8 cellular contexts compared by ENCODE assay signal in the genomic region with DNA sequence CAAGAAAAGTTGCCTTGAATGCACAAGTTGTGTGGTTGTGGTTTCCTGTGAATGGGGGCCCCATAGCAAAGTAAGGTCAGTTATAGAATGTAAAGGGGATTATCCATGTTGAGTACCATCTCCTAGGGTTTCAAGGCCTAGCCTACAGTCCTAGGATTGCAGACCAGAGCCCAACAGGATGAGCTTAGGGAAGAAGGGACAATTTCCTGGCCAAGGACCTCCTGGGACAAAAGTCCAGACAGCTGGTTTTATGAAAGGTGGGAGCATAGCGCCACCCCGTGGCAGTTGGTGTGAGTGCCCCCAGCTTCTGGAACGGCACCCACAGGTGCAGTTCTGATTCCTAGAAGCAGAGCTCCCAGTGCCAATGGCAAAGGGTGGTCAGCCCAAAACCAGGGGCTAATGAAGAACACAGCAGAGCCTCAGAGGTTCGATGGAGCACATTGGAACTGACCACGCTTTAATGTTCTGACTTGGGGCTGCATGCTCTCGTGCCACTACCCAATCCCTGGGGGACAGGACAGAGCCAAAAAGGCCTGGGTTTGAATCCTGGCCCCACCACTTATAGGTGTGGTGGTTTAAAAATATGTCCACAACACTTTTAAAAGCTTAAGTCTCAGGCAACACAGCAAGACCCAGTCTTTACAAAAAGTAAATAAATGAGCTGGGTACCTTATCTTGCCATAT. TPM values are rescaled to one million over a fixed set of nuclear protein-coding genes. Genes with fewer than 3 reads are reported as not detected.
DNase-seq lines count a peak whose midpoint lies in the region; ATAC-seq, FAIRE-seq and TF ChIP-seq lines count a peak whose summit lies in the region.

No MANE protein-coding gene starts in this region.

- POLR2A ChIA-PET in endothelial cell of umbilical vein (lab: Charles Lee), result no interaction called here

- no TSS peak for BruUV-seq in endothelial cell of umbilical vein (replicated peaks; lab: Mats Ljungman, UMichigan)

- H2AFZ ChIP-seq in GM23338, result no peak overlapping the region
- no peak overlapping the region for H2AFZ ChIP-seq in endothelial cell of umbilical vein (ENCODE audit: low read depth, low read length)

- no peaks in the 10 kb centered on the region for H3K9me1 ChIP-seq in endothelial cell of umbilical vein (replicated peaks; ENCODE audit: control insufficient read depth, extremely low read depth, insufficient read depth, low read length)

- no peak overlapping the region for H3K9ac ChIP-seq in endothelial cell of umbilical vein (replicated peaks; ENCODE audit: extremely low read depth, insufficient read depth, low read length)

- peaks cover 3% of the 10 kb centered on the region; the same call in 1 of the 3 replicates for H3K4me1 Mint-ChIP-seq in GM23338

- intact Hi-C loops in endothelial cell of umbilical vein (cut with micrococcal nuclease) (loop anchor here (1.0 kb wide), 2 partner anchors 154 to 258 kb away; no protein-coding TSS in a partner anchor), mucosa of descending colon (cut with DNase I, micrococcal nuclease) (loop anchor here (1.0 to 10.0 kb wide), 2 partner anchors 154 to 155 kb away; no protein-coding TSS in a partner anchor)

- 0 out of 2 replicates have a peak overlapping the region, but pooled peaks have one; percentile 67 for H3K27ac Mint-ChIP-seq in GM23338

- H3K9me2 ChIP-seq in GM23338 (ENCODE audit: insufficient read depth), result no peaks in the 10 kb centered on the region

- no peaks in the 10 kb centered on the region; the same call in 2 of the 3 replicates for H3K9me3 Mint-ChIP-seq in GM23338

- peak; percentile 81 for FAIRE-seq in endothelial cell of umbilical vein (lab: Jason Lieb, UNC)

- H3K4me3 Mint-ChIP-seq in GM23338, result no peak overlapping the region

- peaks cover 3% of the 10 kb centered on the region for H3K27me3 Mint-ChIP-seq in GM23338 (ENCODE audit: insufficient read depth, low read depth, poor library complexity)

- H3K79me2 ChIP-seq in GM23338 (replicated peaks; ENCODE audit: insufficient read depth), result no peaks in the 10 kb centered on the region; the same call in 1 of the 2 replicates
- no peaks in the 10 kb centered on the region for H3K79me2 ChIP-seq in endothelial cell of umbilical vein (ENCODE audit: control insufficient read depth, insufficient read depth, low read length)

- H3K36me3 ChIP-seq in GM23338 (ENCODE audit: insufficient read depth) (no peaks in the 10 kb centered on the region), endothelial cell of umbilical vein (ENCODE audit: control insufficient read depth in 2 of 2, extremely low read depth in 1 of 2, insufficient read depth in 2 of 2, low read length in 2 of 2) (peaks cover 0 to 4% of the 10 kb centered on the region in 2 experiments), mucosa of descending colon (ENCODE audit: low read depth) (no peaks in the 10 kb centered on the region)

- H3K27me3 ChIP-seq in GM23338 (ENCODE audit: insufficient read depth) (no peaks in the 10 kb centered on the region), endothelial cell of umbilical vein (ENCODE audit: control insufficient read depth in 2 of 2, insufficient read depth in 2 of 2, low read length in 2 of 2) (no peaks in the 10 kb centered on the region)

- DNase-seq in Ammon's horn (ENCODE audit: low spot score), result peak; percentile 81
- DNase-seq in GM23338 (ENCODE audit: low spot score), result peak; percentile 84
- DNase-seq in NCI-H748 (lab: John Stamatoyannopoulos, UW; ENCODE audit: unreplicated experiment), result peak; percentile 70
- peak; percentile 37 to 50 for DNase-seq in activated CD8-positive, alpha-beta memory T cell treated with anti-CD3 and anti-CD28 coated beads for 4 hours (ENCODE audit: low read depth in 2 of 2)
- peak; percentile 71 for DNase-seq in endothelial cell of umbilical vein (ENCODE audit: low read depth, low spot score)
- DNase-seq in mucosa of descending colon, result peak; percentile 72 to 91 (median 86)
- peak; percentile 28 to 51 for DNase-seq in stimulated activated CD8-positive, alpha-beta memory T cell treated with anti-CD3 and anti-CD28 coated beads, Interleukin-7, amount 100 ng/mL, for 1 hour (ENCODE audit: low read depth in 2 of 2)

- H3K4me2 ChIP-seq in GM23338 (no peak overlapping the region), endothelial cell of umbilical vein (ENCODE audit: insufficient read depth, low read length) (no peak overlapping the region)

- H3K9me3 ChIP-seq in endothelial cell of umbilical vein (replicated peaks; ENCODE audit: control insufficient read depth, insufficient read depth, low read length) (no peaks in the 10 kb centered on the region), mucosa of descending colon (no peaks in the 10 kb centered on the region)

- H3K4me1 ChIP-seq in GM23338 (ENCODE audit: insufficient read depth), result no peaks in the 10 kb centered on the region
- peaks cover 2% of the 10 kb centered on the region for H3K4me1 ChIP-seq in endothelial cell of umbilical vein (ENCODE audit: control insufficient read depth, extremely low read depth, insufficient read depth, low read length)
- H3K4me1 ChIP-seq in mucosa of descending colon (ENCODE audit: low read depth), result peaks cover 3% of the 10 kb centered on the region

- TF ChIP-seq POLR2A in endothelial cell of umbilical vein (IDR thresholded peaks at IDR 0.05; ENCODE audit: low read depth, low read length), result no peak

- dilution Hi-C loops in endothelial cell of umbilical vein (cut with MboI; ENCODE audit: extremely low pct_ligation_motif_present, low sequenced_read_pairs), result no loop called here

- H3K27ac ChIP-seq in GM23338 (ENCODE audit: low read depth) (no peak overlapping the region), endothelial cell of umbilical vein (ENCODE audit: insufficient read depth, low read depth, low read length) (no peak overlapping the region)

- peak; percentile 90 for ATAC-seq in GM23338
- ATAC-seq in mucosa of descending colon, result peak; percentile 96
- ATAC-seq in HG02642 (IDR thresholded peaks at IDR 0.05; ENCODE audit: poor library complexity, unreplicated experiment), result no peak

- H3K4me3 ChIP-seq in GM23338 (no peak overlapping the region), endothelial cell of umbilical vein (replicated peaks in 1 of 3; ENCODE audit: insufficient read depth in 1 of 3, low read depth in 1 of 3, low read length in 3 of 3) (no peak overlapping the region), mucosa of descending colon (no peak overlapping the region)

- TF ChIP-seq CTCF in GM23338 (conservative IDR thresholded peaks at IDR 0.05; ENCODE audit: low read depth in 2 of 2), result peak; percentile 88 to 97
- peak; percentile 89 to 94 for TF ChIP-seq CTCF in endothelial cell of umbilical vein (IDR thresholded peaks at IDR 0.05; ENCODE audit: extremely low read depth in 1 of 2, insufficient read depth in 1 of 2, low read depth in 1 of 2, low read length in 2 of 2)
- peak; percentile 82 for TF ChIP-seq CTCF in mucosa of descending colon (IDR thresholded peaks at IDR 0.05)

- CTCF ChIA-PET in endothelial cell of umbilical vein (lab: Charles Lee), result interaction anchor here (0.5 to 6.5 kb wide), 64 partner anchors 9 to 485 kb away, joined by 3 to 267 read pairs (median 5); a partner anchor contains a TSS

- no peaks in the 10 kb centered on the region for H3F3A ChIP-seq in GM23338 (replicated peaks; ENCODE audit: low read depth)

- no peaks in the 10 kb centered on the region; the same call in 1 of the 2 replicates for H4K20me1 ChIP-seq in GM23338 (replicated peaks; ENCODE audit: insufficient read depth)
- no peaks in the 10 kb centered on the region for H4K20me1 ChIP-seq in endothelial cell of umbilical vein (replicated peaks; ENCODE audit: control insufficient read depth, extremely low read depth, insufficient read depth, low read length)

- peaks cover 40% of the 10 kb centered on the region for H3K36me3 Mint-ChIP-seq in GM23338 (ENCODE audit: low read depth)

RNA-seq across cellular contexts. Expression of a gene that starts 25.8 kb away (rescaled TPM):
- 12.7 TPM in 2 replicates for total RNA-seq in GM23338 (2014; rRNA removed; shearing (Covaris generic))
- 22.3 and 27.1 TPM in 2 replicates for polyA plus RNA-seq in GM23338 (2016; fragmentation: Nextera tagmentation; extraction: Ambion mirVana)
- total RNA-seq in endothelial cell of umbilical vein, result 38.6 and 47.3 TPM in 2 replicates
- polyA plus RNA-seq in endothelial cell of umbilical vein, result 133 and 159 TPM in 2 replicates
- polyA plus RNA-seq in endothelial cell of umbilical vein (2011; cell fraction: cytosol; rRNA removed), result 66.5 and 77.8 TPM in 2 replicates
- polyA plus RNA-seq in endothelial cell of umbilical vein (2011; cell fraction: nucleus; rRNA removed), result 103 and 122 TPM in 2 replicates
- polyA plus RNA-seq in endothelial cell of umbilical vein (2012), result 39.2 and 54.9 TPM in 2 replicates
- 147 and 172 TPM in 2 replicates for polyA minus RNA-seq in endothelial cell of umbilical vein
- 17.0 TPM for polyA minus RNA-seq in endothelial cell of umbilical vein (2011; cell fraction: cytosol; rRNA and poly(A)+ RNA removed)
- polyA minus RNA-seq in endothelial cell of umbilical vein (2011; cell fraction: nucleus; rRNA and poly(A)+ RNA removed), result 24.8 and 35.9 TPM in 2 replicates
- total RNA-seq in mucosa of descending colon, result 100 to 1,000 TPM in 1 of 3 donors, 10 to 100 TPM in 2; 75.6 to 138 (median 88.4) TPM

RNA-seq across cellular contexts. Expression of a gene that starts 27.6 kb away (rescaled TPM):
- 28.0 and 47.5 TPM in 2 replicates for total RNA-seq in GM23338 (2014; rRNA removed; shearing (Covaris generic))
- 38.3 and 39.2 TPM in 2 replicates for polyA plus RNA-seq in GM23338 (2016; fragmentation: Nextera tagmentation; extraction: Ambion mirVana)
- 23.0 and 24.3 TPM in 2 replicates for total RNA-seq in endothelial cell of umbilical vein
- polyA plus RNA-seq in endothelial cell of umbilical vein, result 67.6 and 70.9 TPM in 2 replicates
- polyA plus RNA-seq in endothelial cell of umbilical vein (2011; cell fraction: cytosol; rRNA removed), result 64.2 and 86.9 TPM in 2 replicates
- 60.7 TPM in 2 replicates for polyA plus RNA-seq in endothelial cell of umbilical vein (2011; cell fraction: nucleus; rRNA removed)
- 28.4 and 29.8 TPM in 2 replicates for polyA plus RNA-seq in endothelial cell of umbilical vein (2012)
- 21.3 and 36.9 TPM in 2 replicates for polyA minus RNA-seq in endothelial cell of umbilical vein
- polyA minus RNA-seq in endothelial cell of umbilical vein (2011; cell fraction: cytosol; rRNA and poly(A)+ RNA removed), result 12.3 TPM
- 14.1 and 17.1 TPM in 2 replicates for polyA minus RNA-seq in endothelial cell of umbilical vein (2011; cell fraction: nucleus; rRNA and poly(A)+ RNA removed)
- 10 to 100 TPM; 31.1 to 36.0 (median 33.7) TPM for total RNA-seq in mucosa of descending colon

RNA-seq across cellular contexts. Expression of a gene that starts 27.7 kb away (rescaled TPM):
- total RNA-seq in GM23338 (2014; rRNA removed; shearing (Covaris generic)), result 126 and 150 TPM in 2 replicates
- 163 and 180 TPM in 2 replicates for polyA plus RNA-seq in GM23338 (2016; fragmentation: Nextera tagmentation; extraction: Ambion mirVana)
- total RNA-seq in endothelial cell of umbilical vein, result 168 and 175 TPM in 2 replicates
- 121 and 123 TPM in 2 replicates for polyA plus RNA-seq in endothelial cell of umbilical vein
- 122 and 123 TPM in 2 replicates for polyA plus RNA-seq in endothelial cell of umbilical vein (2011; cell fraction: cytosol; rRNA removed)
- 61.8 and 68.0 TPM in 2 replicates for polyA plus RNA-seq in endothelial cell of umbilical vein (2011; cell fraction: nucleus; rRNA removed)
- 168 and 172 TPM in 2 replicates for polyA plus RNA-seq in endothelial cell of umbilical vein (2012)
- polyA minus RNA-seq in endothelial cell of umbilical vein, result 81.2 and 115 TPM in 2 replicates
- polyA minus RNA-seq in endothelial cell of umbilical vein (2011; cell fraction: cytosol; rRNA and poly(A)+ RNA removed), result 111 TPM
- 33.5 and 36.1 TPM in 2 replicates for polyA minus RNA-seq in endothelial cell of umbilical vein (2011; cell fraction: nucleus; rRNA and poly(A)+ RNA removed)
- 100 to 1,000 TPM; 170 to 280 (median 246) TPM for total RNA-seq in mucosa of descending colon
